21 cellular contexts compared by ENCODE assay signal in genomic region chr22:48745842-48746788, GRCh38.
DNase-seq lines count a peak whose midpoint lies in the region; ATAC-seq and TF ChIP-seq lines count a peak whose summit lies in the region.
"Had no signal": no experiment of that assay in that cellular context is flagged by ENCODE, and none has a peak within 500 bp of the region (broad histone marks: within the 10 kb centered on the region; RNA-seq: fewer than 3 reads in every experiment).

No MANE protein-coding gene starts in this region.

- H3K27ac Mint-ChIP-seq in activated T-helper 2 cell treated with anti-CD3 and anti-CD28 coated beads, Interferon-gamma antibody, Interleukin-2, Interleukin-4, amounts not matched to agents 10 μg/mL and 5 μg/mL and 100 μg/mL, durations not matched to agents 14 hours and 24 hours and 36 hours, result no peak overlapping the region
- H3K27ac Mint-ChIP-seq: activated CD4-positive, alpha-beta T cell treated with anti-CD3 and anti-CD28 coated beads for 36 hours; dendritic cell treated with granulocyte-macrophage colony-stimulating factor and Interleukin-4, amounts not matched to agents 40 ng/mL and 50 ng/mL, for 4 days; naive thymus-derived CD8-positive, alpha-beta T cell had no signal

- no peaks in the 10 kb centered on the region for H3K4me1 Mint-ChIP-seq in activated T-helper 2 cell treated with anti-CD3 and anti-CD28 coated beads, Interferon-gamma antibody, Interleukin-2, Interleukin-4, amounts not matched to agents 10 μg/mL and 5 μg/mL and 100 μg/mL, durations not matched to agents 14 hours and 24 hours and 36 hours (ENCODE audit: low read depth)
- H3K4me1 Mint-ChIP-seq: activated CD4-positive, alpha-beta T cell treated with anti-CD3 and anti-CD28 coated beads for 36 hours; naive thymus-derived CD8-positive, alpha-beta T cell had no signal

- no peaks in the 10 kb centered on the region for H3K36me3 Mint-ChIP-seq in activated T-helper 2 cell treated with anti-CD3 and anti-CD28 coated beads, Interferon-gamma antibody, Interleukin-2, Interleukin-4, amounts not matched to agents 10 μg/mL and 5 μg/mL and 100 μg/mL, durations not matched to agents 14 hours and 24 hours and 36 hours (ENCODE audit: low read depth)
- H3K36me3 Mint-ChIP-seq: naive thymus-derived CD8-positive, alpha-beta T cell had no signal

- H3K9me3 Mint-ChIP-seq in activated T-helper 2 cell treated with anti-CD3 and anti-CD28 coated beads, Interferon-gamma antibody, Interleukin-2, Interleukin-4, amounts not matched to agents 10 μg/mL and 5 μg/mL and 100 μg/mL, durations not matched to agents 14 hours and 24 hours and 36 hours, result no peaks in the 10 kb centered on the region
- H3K9me3 Mint-ChIP-seq: naive thymus-derived CD8-positive, alpha-beta T cell had no signal

- H3K27ac ChIP-seq in right atrium auricular region (no peak overlapping the region), left ventricle myocardium inferior (replicated peaks) (no peak overlapping the region), vagina (no peak overlapping the region)
- H3K27ac ChIP-seq: adrenal gland, parathyroid adenoma had no signal

- no peak overlapping the region for H3K4me3 Mint-ChIP-seq in activated T-helper 2 cell treated with anti-CD3 and anti-CD28 coated beads, Interferon-gamma antibody, Interleukin-2, Interleukin-4, amounts not matched to agents 10 μg/mL and 5 μg/mL and 100 μg/mL, durations not matched to agents 14 hours and 24 hours and 36 hours (ENCODE audit: low read depth)
- H3K4me3 Mint-ChIP-seq: activated CD4-positive, alpha-beta T cell treated with anti-CD3 and anti-CD28 coated beads for 36 hours; dendritic cell treated with granulocyte-macrophage colony-stimulating factor and Interleukin-4, amounts not matched to agents 40 ng/mL and 50 ng/mL, for 4 days; naive thymus-derived CD8-positive, alpha-beta T cell had no signal

- no peak for TF ChIP-seq POLR2A in vagina (IDR thresholded peaks at IDR 0.05)

- H3K4me1 ChIP-seq in right atrium auricular region (no peaks in the 10 kb centered on the region), left ventricle myocardium inferior (no peaks in the 10 kb centered on the region), vagina (no peaks in the 10 kb centered on the region)
- H3K4me1 ChIP-seq: adrenal gland, parathyroid adenoma had no signal

- H3K27me3 ChIP-seq in right atrium auricular region, result no peaks in the 10 kb centered on the region
- H3K27me3 ChIP-seq in left ventricle myocardium inferior (ENCODE audit: low read depth), result peaks cover 1% of the 10 kb centered on the region
- H3K27me3 ChIP-seq in vagina, result no peaks in the 10 kb centered on the region
- H3K27me3 ChIP-seq: adrenal gland, MG63 had no signal

- H3K4me3 ChIP-seq in right atrium auricular region, result no peak overlapping the region
- no peak overlapping the region for H3K4me3 ChIP-seq in left ventricle myocardium inferior
- no peak overlapping the region for H3K4me3 ChIP-seq in vagina
- H3K4me3 ChIP-seq: adrenal gland, MG63 had no signal

- DNase-seq in right atrium auricular region (ENCODE audit: low spot score) (peak; percentile 32), left ventricle myocardium inferior (no peak), mucosa of gallbladder (ENCODE audit: low spot score) (peak; percentile 8), vagina (ENCODE audit: extremely low spot score in 2 of 2) (peak; percentile 67 to 93), DMS 273 treated with DMSO at 0.1 percent for 48 hours (lab: John Stamatoyannopoulos, UW) (no peak)
- peak; percentile 3 for DNase-seq in activated T-helper 2 cell treated with anti-CD3 and anti-CD28 coated beads, Interferon-gamma antibody, Interleukin-2, Interleukin-4, amounts not matched to agents 10 μg/mL and 5 μg/mL and 100 μg/mL, durations not matched to agents 14 hours and 24 hours and 36 hours (ENCODE audit: low spot score)
- no peak for DNase-seq in stimulated activated naive CD8-positive, alpha-beta T cell treated with anti-CD3 and anti-CD28 coated beads, Interleukin-15, Interleukin-2, amounts not matched to agents 100 U/mL and 50 U/mL, for 24 hours
- DNase-seq: activated CD4-positive, alpha-beta T cell treated with anti-CD3 and anti-CD28 coated beads for 36 hours; activated gamma-delta T cell treated with Interleukin-2 at 50 U/mL for 16 hours; glutamatergic neuron; H7; MG63; NCI-H1417 treated with DMSO at 0.1 percent for 48 hours; NCI-H748 treated with DMSO at 0.1 percent for 48 hours; Right ventricle myocardium superior; SW 1271 had no signal

- H3K9me3 ChIP-seq in right atrium auricular region (no peaks in the 10 kb centered on the region), left ventricle myocardium inferior (replicated peaks) (no peaks in the 10 kb centered on the region), vagina (no peaks in the 10 kb centered on the region)
- H3K9me3 ChIP-seq: adrenal gland, MG63 had no signal

- ATAC-seq in HG03196 (IDR thresholded peaks at IDR 0.05; ENCODE audit: unreplicated experiment), result no peak
- ATAC-seq in stimulated activated naive CD8-positive, alpha-beta T cell treated with anti-CD3 and anti-CD28 coated beads, Interleukin-15, Interleukin-2, amounts not matched to agents 100 U/mL and 50 U/mL, for 24 hours, result no peak
- ATAC-seq: activated CD4-positive, alpha-beta T cell treated with anti-CD3 and anti-CD28 coated beads for 36 hours; naive thymus-derived CD8-positive, alpha-beta T cell had no signal

- no peaks in the 10 kb centered on the region for H3K27me3 Mint-ChIP-seq in activated T-helper 2 cell treated with anti-CD3 and anti-CD28 coated beads, Interferon-gamma antibody, Interleukin-2, Interleukin-4, amounts not matched to agents 10 μg/mL and 5 μg/mL and 100 μg/mL, durations not matched to agents 14 hours and 24 hours and 36 hours (ENCODE audit: low read depth)
- H3K27me3 Mint-ChIP-seq: activated CD4-positive, alpha-beta T cell treated with anti-CD3 and anti-CD28 coated beads for 36 hours; dendritic cell treated with granulocyte-macrophage colony-stimulating factor and Interleukin-4, amounts not matched to agents 40 ng/mL and 50 ng/mL, for 4 days; naive thymus-derived CD8-positive, alpha-beta T cell had no signal

- H3K36me3 ChIP-seq in right atrium auricular region, result no peaks in the 10 kb centered on the region
- no peaks in the 10 kb centered on the region for H3K36me3 ChIP-seq in left ventricle myocardium inferior
- no peaks in the 10 kb centered on the region for H3K36me3 ChIP-seq in vagina
- H3K36me3 ChIP-seq: adrenal gland, MG63 had no signal

- TF ChIP-seq CTCF in right atrium auricular region (IDR thresholded peaks at IDR 0.05), result no peak
- no peak for TF ChIP-seq CTCF in left ventricle myocardium inferior (IDR thresholded peaks at IDR 0.05; ENCODE audit: borderline replicate concordance)
- TF ChIP-seq CTCF in vagina (IDR thresholded peaks at IDR 0.05), result no peak

- intact Hi-C loops in left ventricle myocardium inferior (cut with micrococcal nuclease) (no loop called here), vagina (cut with DNase I) (no loop called here)
- intact Hi-C loops in activated T-helper 2 cell treated with anti-CD3 and anti-CD28 coated beads, Interferon-gamma antibody, Interleukin-2, Interleukin-4, amounts not matched to agents 10 μg/mL and 5 μg/mL and 100 μg/mL, durations not matched to agents 14 hours and 24 hours and 36 hours (cut with micrococcal nuclease), result no loop called here

Comparison
In these comparisons a context has a peak if more than half of its experiments do, and no peak if none do; other contexts are left out.
1. DNase-seq: peak in right atrium auricular region (single experiment), activated T-helper 2 cell treated with anti-CD3 and anti-CD28 coated beads, Interferon-gamma antibody, Interleukin-2, Interleukin-4, amounts not matched to agents 10 μg/mL and 5 μg/mL and 100 μg/mL, durations not matched to agents 14 hours and 24 hours and 36 hours (single experiment), mucosa of gallbladder (single experiment) and vagina (2 of 2); none in left ventricle myocardium inferior (single experiment), stimulated activated naive CD8-positive, alpha-beta T cell treated with anti-CD3 and anti-CD28 coated beads, Interleukin-15, Interleukin-2, amounts not matched to agents 100 U/mL and 50 U/mL, for 24 hours (single experiment) and DMS 273 treated with DMSO at 0.1 percent for 48 hours (single experiment).